8 cellular contexts compared by ENCODE assay signal in the genomic region with DNA sequence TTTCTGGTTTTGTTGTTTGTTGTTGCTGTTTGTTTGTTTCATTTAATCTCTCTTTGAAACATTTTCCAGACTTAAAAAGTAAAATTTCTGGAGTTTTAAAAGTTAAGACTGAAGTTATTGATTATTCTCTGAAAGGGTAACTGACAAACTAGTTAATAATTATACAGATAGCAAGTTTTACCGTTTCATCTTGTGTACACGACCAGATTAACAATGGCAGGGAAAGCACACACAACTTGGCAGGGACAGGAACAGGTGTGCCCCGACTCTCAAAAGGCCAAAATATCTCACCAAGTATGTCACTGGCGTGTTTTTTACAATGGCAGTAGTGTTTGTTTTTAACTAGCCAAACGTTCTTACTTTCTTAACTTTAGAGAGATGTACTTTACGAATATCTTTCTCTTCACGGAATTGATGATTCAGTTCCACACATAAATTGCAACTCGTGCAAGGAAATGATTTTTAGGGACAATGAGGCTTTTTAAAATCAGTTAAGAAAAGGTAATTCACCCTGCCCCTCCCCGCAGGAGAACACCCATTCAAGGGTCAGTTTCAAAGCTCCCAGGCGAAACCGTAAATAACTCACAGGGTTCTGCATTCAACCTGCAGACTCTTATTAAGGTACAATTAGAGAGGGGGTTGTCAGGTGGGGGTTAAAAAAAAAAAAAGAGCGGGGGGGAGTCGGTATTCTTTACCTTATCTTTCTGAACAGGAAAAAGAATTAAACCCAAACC. TPM values are rescaled to one million over a fixed set of nuclear protein-coding genes. Genes with fewer than 3 reads are reported as not detected.
A peak's percentile ranks its signal among the peaks of the same experiment; 100 is the strongest.
DNase-seq lines count a peak whose midpoint lies in the region; ATAC-seq and TF ChIP-seq lines count a peak whose summit lies in the region.

No MANE protein-coding gene starts in this region.

- no peaks in the 10 kb centered on the region for H3K9me3 ChIP-seq in HEK293 (ENCODE audit: control insufficient read depth, insufficient read depth, low read depth, low read length)
- H3K9me3 ChIP-seq in skeletal muscle tissue (ENCODE audit: control insufficient read depth in 3 of 3, low read length in 3 of 3), result no peaks in the 10 kb centered on the region

- H3K27ac ChIP-seq in HEK293 (ENCODE audit: extremely low read depth, low read depth, low read length) (no peak overlapping the region; the same call in 1 of the 2 replicates), skeletal muscle tissue (ENCODE audit: low read depth, low read length) (peak overlapping the region; percentile 90)

- H3K4me3 ChIP-seq in HEK293 (ENCODE audit: low read depth, low read length) (peak overlapping the region; percentile 82), WI38 (ENCODE audit: low read depth, low read length) (peak overlapping the region; percentile 76), skeletal muscle tissue (ENCODE audit: low read length in 3 of 3) (peak overlapping the region; percentile 28 to 82 (median 59))

- no peaks in the 10 kb centered on the region for H3K27me3 ChIP-seq in skeletal muscle tissue (ENCODE audit: control insufficient read depth in 3 of 3, insufficient read depth in 3 of 3, low read length in 3 of 3)

- TF ChIP-seq CTCF in HEK293 (tag by site-specific recombination; IDR thresholded peaks at IDR 0.05) (no peak), WI38 (IDR thresholded peaks at IDR 0.05; ENCODE audit: low read depth, low read length) (no peak)

- H3K36me3 ChIP-seq in HEK293 (ENCODE audit: control insufficient read depth in 2 of 2, insufficient read depth in 1 of 2, low read length in 2 of 2) (peaks cover 0 to 3% of the 10 kb centered on the region in 2 experiments; a peak in 1 of 3 replicates), skeletal muscle tissue (ENCODE audit: control insufficient read depth in 3 of 3, insufficient read depth in 3 of 3, low read length in 3 of 3) (no peaks in the 10 kb centered on the region)

- no peak for ATAC-seq in GM21723 (IDR thresholded peaks at IDR 0.05; ENCODE audit: unreplicated experiment)
- ATAC-seq in GM21619 (IDR thresholded peaks at IDR 0.05; ENCODE audit: unreplicated experiment), result no peak

- POLR2A ChIA-PET in HEK293 (lab: Yijun Ruan, JAX), result no interaction called here

- H3K4me1 ChIP-seq in HEK293 (ENCODE audit: control insufficient read depth, insufficient read depth, low read length), result peaks cover 49% of the 10 kb centered on the region
- H3K4me1 ChIP-seq in skeletal muscle tissue (ENCODE audit: control insufficient read depth in 3 of 3, insufficient read depth in 3 of 3, low read length in 3 of 3), result peaks cover 52 to 56% (median 53%) of the 10 kb centered on the region in 3 donors

- peak overlapping the region; percentile 74 to 93 (median 93) for H3K9ac ChIP-seq in skeletal muscle tissue (ENCODE audit: low read depth in 1 of 3, low read length in 3 of 3)

- CTCF ChIA-PET in HEK293 (lab: Yijun Ruan, JAX), result interaction anchor here (0.6 to 0.7 kb wide), 2 partner anchors 24 to 109 kb away, joined by 3 to 4 read pairs; no protein-coding TSS in a partner anchor

- DNase-seq in islet precursor cell (peak; percentile 48), RKO (ENCODE audit: low spot score) (no peak)
- no peak for DNase-seq in stimulated activated CD4-positive, alpha-beta T cell treated with anti-CD3 and anti-CD28 coated beads, Interleukin-4, amount 100 ng/mL, for 4 hours

TF ChIP-seq in HEK293, 187 proteins besides CTCF, POLR2A, EP300 and RAD21:
- TF ChIP-seq ZNF184 (tag by site-specific recombination; IDR thresholded peaks at IDR 0.05), result no peak
- TF ChIP-seq, protein P1, sequence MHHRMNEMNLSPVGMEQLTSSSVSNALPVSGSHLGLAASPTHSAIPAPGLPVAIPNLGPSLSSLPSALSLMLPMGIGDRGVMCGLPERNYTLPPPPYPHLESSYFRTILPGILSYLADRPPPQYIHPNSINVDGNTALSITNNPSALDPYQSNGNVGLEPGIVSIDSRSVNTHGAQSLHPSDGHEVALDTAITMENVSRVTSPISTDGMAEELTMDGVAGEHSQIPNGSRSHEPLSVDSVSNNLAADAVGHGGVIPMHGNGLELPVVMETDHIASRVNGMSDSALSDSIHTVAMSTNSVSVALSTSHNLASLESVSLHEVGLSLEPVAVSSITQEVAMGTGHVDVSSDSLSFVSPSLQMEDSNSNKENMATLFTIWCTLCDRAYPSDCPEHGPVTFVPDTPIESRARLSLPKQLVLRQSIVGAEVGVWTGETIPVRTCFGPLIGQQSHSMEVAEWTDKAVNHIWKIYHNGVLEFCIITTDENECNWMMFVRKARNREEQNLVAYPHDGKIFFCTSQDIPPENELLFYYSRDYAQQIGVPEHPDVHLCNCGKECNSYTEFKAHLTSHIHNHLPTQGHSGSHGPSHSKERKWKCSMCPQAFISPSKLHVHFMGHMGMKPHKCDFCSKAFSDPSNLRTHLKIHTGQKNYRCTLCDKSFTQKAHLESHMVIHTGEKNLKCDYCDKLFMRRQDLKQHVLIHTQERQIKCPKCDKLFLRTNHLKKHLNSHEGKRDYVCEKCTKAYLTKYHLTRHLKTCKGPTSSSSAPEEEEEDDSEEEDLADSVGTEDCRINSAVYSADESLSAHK (tag by site-specific recombination; IDR thresholded peaks at IDR 0.05), result peak; percentile 72
- peak; percentile 46 for TF ChIP-seq FEZF1 (tag by site-specific recombination; IDR thresholded peaks at IDR 0.05)
- TF ChIP-seq, protein P2, sequence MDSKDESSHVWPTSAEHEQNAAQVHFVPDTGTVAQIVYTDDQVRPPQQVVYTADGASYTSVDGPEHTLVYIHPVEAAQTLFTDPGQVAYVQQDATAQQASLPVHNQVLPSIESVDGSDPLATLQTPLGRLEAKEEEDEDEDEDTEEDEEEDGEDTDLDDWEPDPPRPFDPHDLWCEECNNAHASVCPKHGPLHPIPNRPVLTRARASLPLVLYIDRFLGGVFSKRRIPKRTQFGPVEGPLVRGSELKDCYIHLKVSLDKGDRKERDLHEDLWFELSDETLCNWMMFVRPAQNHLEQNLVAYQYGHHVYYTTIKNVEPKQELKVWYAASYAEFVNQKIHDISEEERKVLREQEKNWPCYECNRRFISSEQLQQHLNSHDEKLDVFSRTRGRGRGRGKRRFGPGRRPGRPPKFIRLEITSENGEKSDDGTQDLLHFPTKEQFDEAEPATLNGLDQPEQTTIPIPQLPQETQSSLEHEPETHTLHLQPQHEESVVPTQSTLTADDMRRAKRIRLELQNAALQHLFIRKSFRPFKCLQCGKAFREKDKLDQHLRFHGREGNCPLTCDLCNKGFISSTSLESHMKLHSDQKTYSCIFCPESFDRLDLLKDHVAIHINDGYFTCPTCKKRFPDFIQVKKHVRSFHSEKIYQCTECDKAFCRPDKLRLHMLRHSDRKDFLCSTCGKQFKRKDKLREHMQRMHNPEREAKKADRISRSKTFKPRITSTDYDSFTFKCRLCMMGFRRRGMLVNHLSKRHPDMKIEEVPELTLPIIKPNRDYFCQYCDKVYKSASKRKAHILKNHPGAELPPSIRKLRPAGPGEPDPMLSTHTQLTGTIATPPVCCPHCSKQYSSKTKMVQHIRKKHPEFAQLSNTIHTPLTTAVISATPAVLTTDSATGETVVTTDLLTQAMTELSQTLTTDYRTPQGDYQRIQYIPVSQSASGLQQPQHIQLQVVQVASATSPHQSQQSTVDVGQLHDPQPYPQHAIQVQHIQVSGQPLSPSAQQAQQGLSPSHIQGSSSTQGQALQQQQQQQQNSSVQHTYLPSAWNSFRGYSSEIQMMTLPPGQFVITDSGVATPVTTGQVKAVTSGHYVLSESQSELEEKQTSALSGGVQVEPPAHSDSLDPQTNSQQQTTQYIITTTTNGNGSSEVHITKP (tag by site-specific recombination; IDR thresholded peaks at IDR 0.05), result peak; percentile 35; the same call in 1 of the 2 replicates

RNA-seq across cellular contexts. Expression of gene CTBP2, which starts 3.5 kb away (rescaled TPM):
- 32.9 TPM for total RNA-seq in skeletal muscle tissue
